19 cellular contexts compared by ENCODE assay signal in genomic region chr22:33605201-33605600, GRCh38.
DNase-seq lines count a peak whose midpoint lies in the region; ATAC-seq and TF ChIP-seq lines count a peak whose summit lies in the region.
"Had no signal": no experiment of that assay in that cellular context is flagged by ENCODE, and none has a peak within 500 bp of the region (broad histone marks: within the 10 kb centered on the region; RNA-seq: fewer than 3 reads in every experiment).

No MANE protein-coding gene starts in this region.

- no peak for TF ChIP-seq POLR2A in testis (IDR thresholded peaks at IDR 0.05)

- DNase-seq in heart right ventricle (no peak), cardiac septum (ENCODE audit: low spot score) (no peak), GM04503 (ENCODE audit: low read depth) (peak; percentile 45), fibroblast of gingiva (ENCODE audit: low read depth) (peak; percentile 34), testis (no peak), endothelial cell (ENCODE audit: low spot score) (no peak), activated T-cell treated with anti-CD3 and anti-CD28 coated beads for 4 hours (no peak)
- DNase-seq: CD4-positive, alpha-beta memory T cell; DMS79 treated with DMSO at 0.1 percent for 48 hours; GF-D8; H7; MV-4-11; NCI-H1417 treated with DMSO at 0.1 percent for 48 hours; NCI-H2029 treated with DMSO at 0.1 percent for 48 hours; NCI-H510A; SHP77 treated with DMSO at 0.1 percent for 48 hours had no signal

- 88 to 91% methylated on average over 5 of the region's 5 CpGs for WGBS in heart right ventricle, 2 donors
- 79 to 82% methylated on average over 5 of the region's 5 CpGs for WGBS in testis, 2 donors

- H3K27ac ChIP-seq in heart right ventricle (peak overlapping the region in 9 of 10 donors; percentile 48 to 83 (median 68)), testis (peak overlapping the region; percentile 15 to 28)

- H3K9me3 ChIP-seq in heart right ventricle (no peaks in the 10 kb centered on the region), testis (no peaks in the 10 kb centered on the region)

- peaks cover 0 to 23% (median 0%) of the 10 kb centered on the region in 9 donors for H3K36me3 ChIP-seq in heart right ventricle
- H3K36me3 ChIP-seq in testis (ENCODE audit: low read depth, missing control alignments), result no peaks in the 10 kb centered on the region

- no peak for ATAC-seq in heart right ventricle
- no peak for ATAC-seq in HG03457 (IDR thresholded peaks at IDR 0.05; ENCODE audit: unreplicated experiment)
- ATAC-seq: Panc1 had no signal

- H3K4me3 Mint-ChIP-seq in endothelial cell (ENCODE audit: unreplicated experiment), result no peak overlapping the region
- H3K4me3 Mint-ChIP-seq: B cell; CD4-positive, alpha-beta memory T cell had no signal

- H3K4me3 ChIP-seq in heart right ventricle, result no peak overlapping the region
- no peak overlapping the region for H3K4me3 ChIP-seq in testis

- H3K27me3 ChIP-seq in heart right ventricle (no peaks in the 10 kb centered on the region), testis (no peaks in the 10 kb centered on the region)

- H3K4me1 ChIP-seq in heart right ventricle (peaks cover 0 to 37% (median 12%) of the 10 kb centered on the region in 9 donors), testis (peaks cover 4% of the 10 kb centered on the region)

- TF ChIP-seq CTCF in heart right ventricle (IDR thresholded peaks at IDR 0.05) (no peak), testis (IDR thresholded peaks at IDR 0.05) (no peak), endothelial cell (IDR thresholded peaks at IDR 0.05; ENCODE audit: unreplicated experiment) (no peak)

- H3K9me3 Mint-ChIP-seq in endothelial cell (ENCODE audit: unreplicated experiment), result no peaks in the 10 kb centered on the region

- H3K27me3 Mint-ChIP-seq in endothelial cell (ENCODE audit: unreplicated experiment), result no peaks in the 10 kb centered on the region
- H3K27me3 Mint-ChIP-seq: B cell; CD4-positive, alpha-beta memory T cell had no signal

- intact Hi-C loops in heart right ventricle (cut with DNase I), result loop anchor here in 2 of 10 donors (10.0 kb wide), 3 partner anchors 50 to 120 kb away; no protein-coding TSS in a partner anchor
- intact Hi-C loops in cardiac septum (cut with DNase I), result no loop called here
- intact Hi-C loops in testis (cut with DNase I; ENCODE audit: low total_unique reads), result no loop called here

- H3K4me1 Mint-ChIP-seq in endothelial cell (ENCODE audit: unreplicated experiment), result peaks cover 3% of the 10 kb centered on the region
- H3K4me1 Mint-ChIP-seq: B cell; CD4-positive, alpha-beta memory T cell had no signal

- H3K27ac Mint-ChIP-seq in endothelial cell (ENCODE audit: unreplicated experiment), result no peak overlapping the region
- H3K27ac Mint-ChIP-seq: B cell; CD4-positive, alpha-beta memory T cell had no signal

- no peaks in the 10 kb centered on the region for H3K36me3 Mint-ChIP-seq in endothelial cell (ENCODE audit: low read depth, unreplicated experiment)
- H3K36me3 Mint-ChIP-seq: CD4-positive, alpha-beta memory T cell had no signal

Comparison
In these comparisons a context has a peak if more than half of its experiments do, and no peak if none do; other contexts are left out.
1. DNase-seq: peak in GM04503 (single experiment) and fibroblast of gingiva (single experiment); none in heart right ventricle (0 of 2), cardiac septum (single experiment), testis (single experiment), endothelial cell (single experiment) and activated T-cell treated with anti-CD3 and anti-CD28 coated beads for 4 hours (single experiment).